ENCODE assay signal across 20 cellular contexts in genomic region chr2:12733846-12734245, GRCh38. TPM values are rescaled to one million over a fixed set of nuclear protein-coding genes. Genes with fewer than 3 reads are reported as not detected.
DNase-seq lines count a peak whose midpoint lies in the region; ATAC-seq, FAIRE-seq and TF ChIP-seq lines count a peak whose summit lies in the region.
"Had no signal": no experiment of that assay in that cellular context is flagged by ENCODE, and none has a peak within 500 bp of the region (broad histone marks: within the 10 kb centered on the region; RNA-seq: fewer than 3 reads in every experiment).

No MANE protein-coding gene starts in this region.

- BruUV-seq in HepG2 (replicated peaks; lab: Mats Ljungman, UMichigan): no TSS peak

- H3K4me3 Mint-ChIP-seq in activated CD8-positive, alpha-beta T cell treated with anti-CD3 and anti-CD28 coated beads, Interleukin-2, amount 10 ng/mL, durations not matched to agents 7 days and 5 days: no peak overlapping the region
- H3K4me3 Mint-ChIP-seq: activated CD4-positive, alpha-beta memory T cell treated with anti-CD3 and anti-CD28 coated beads, Interleukin-2, amount 10 ng/mL, durations not matched to agents 7 days and 5 days; activated naive CD4-positive, alpha-beta T cell treated with anti-CD3 and anti-CD28 coated beads for 36 hours; central memory CD8-positive, alpha-beta T cell; nephron; type B pancreatic cell had no signal

- TF ChIP-seq RAD21 in liver (IDR thresholded peaks at IDR 0.05) (peak in 1 of 2 donors; percentile 28), HepG2 (CRISPR knock-in tag; IDR thresholded peaks at IDR 0.05) (no peak)

- H3K36me3 Mint-ChIP-seq in activated CD8-positive, alpha-beta T cell treated with anti-CD3 and anti-CD28 coated beads, Interleukin-2, amount 10 ng/mL, durations not matched to agents 7 days and 5 days (ENCODE audit: low read depth): peaks cover 75% of the 10 kb centered on the region

- H3K9me3 Mint-ChIP-seq in activated CD8-positive, alpha-beta T cell treated with anti-CD3 and anti-CD28 coated beads, Interleukin-2, amount 10 ng/mL, durations not matched to agents 7 days and 5 days (ENCODE audit: insufficient read depth): no peaks in the 10 kb centered on the region
- H3K9me3 Mint-ChIP-seq: activated CD4-positive, alpha-beta memory T cell treated with anti-CD3 and anti-CD28 coated beads, Interleukin-2, amount 10 ng/mL, durations not matched to agents 7 days and 5 days; activated naive CD4-positive, alpha-beta T cell treated with anti-CD3 and anti-CD28 coated beads for 36 hours; central memory CD8-positive, alpha-beta T cell; nephron; type B pancreatic cell had no signal

- no peak for TF ChIP-seq POLR2A in HepG2 (IDR thresholded peaks at IDR 0.05; ENCODE audit: insufficient read depth in 1 of 2, low read depth in 2 of 2, low read length in 2 of 2)
- no peak for TF ChIP-seq POLR2A in esophagus squamous epithelium (IDR thresholded peaks at IDR 0.05)

- ATAC-seq in HepG2 (no peak), GM19463 (IDR thresholded peaks at IDR 0.05; ENCODE audit: unreplicated experiment) (no peak)
- ATAC-seq in activated CD8-positive, alpha-beta T cell treated with anti-CD3 and anti-CD28 coated beads, Interleukin-2, amount 10 ng/mL, durations not matched to agents 7 days and 5 days: no peak
- ATAC-seq: Panc1 had no signal

- no peak overlapping the region for H2AFZ ChIP-seq in HepG2 (ENCODE audit: low read length)
- H2AFZ ChIP-seq: GM23248 had no signal

- intact Hi-C loops in HepG2 (cut with micrococcal nuclease; ENCODE audit: unreplicated experiment) (no loop called here), esophagus squamous epithelium (cut with DNase I) (no loop called here)

- no peak overlapping the region for H3K9ac ChIP-seq in liver (ENCODE audit: low read depth in 1 of 2, low read length in 2 of 2)
- H3K9ac ChIP-seq in HepG2 (ENCODE audit: insufficient read depth, low read depth, low read length): no peak overlapping the region
- H3K9ac ChIP-seq in mucosa of stomach (ENCODE audit: low read length): peak overlapping the region; percentile 5
- H3K9ac ChIP-seq: GM23248 had no signal

- in situ Hi-C loops in HepG2 (cut with HindIII; ENCODE audit: extremely low pct_ligation_motif_present, low pct_unique_long_range_greater_than_20kb): no loop called here

- H3K27ac ChIP-seq in liver (ENCODE audit: low read depth in 1 of 2, low read length in 2 of 2) (peak overlapping the region; percentile 4 to 72), HepG2 (ENCODE audit: extremely low read length, insufficient read depth, low read length) (no peak overlapping the region), esophagus squamous epithelium (peak overlapping the region; percentile 25 to 59 (median 54))
- H3K27ac ChIP-seq: GM23248 had no signal

- H3K4me3 ChIP-seq in liver (ENCODE audit: low read depth in 1 of 3, low read length in 3 of 3) (no peak overlapping the region), HepG2 (replicated peaks in 1 of 3; ENCODE audit: insufficient read depth in 1 of 3, low read depth in 2 of 3, low read length in 3 of 3) (no peak overlapping the region), esophagus squamous epithelium (no peak overlapping the region), mucosa of stomach (ENCODE audit: low read length) (no peak overlapping the region)
- H3K4me3 ChIP-seq: GM23248 had no signal

- H3K4me1 Mint-ChIP-seq in activated CD8-positive, alpha-beta T cell treated with anti-CD3 and anti-CD28 coated beads, Interleukin-2, amount 10 ng/mL, durations not matched to agents 7 days and 5 days (ENCODE audit: low read depth): peaks cover 50% of the 10 kb centered on the region

- H3K27ac Mint-ChIP-seq in activated CD8-positive, alpha-beta T cell treated with anti-CD3 and anti-CD28 coated beads, Interleukin-2, amount 10 ng/mL, durations not matched to agents 7 days and 5 days: no peak overlapping the region
- H3K27ac Mint-ChIP-seq: activated CD4-positive, alpha-beta memory T cell treated with anti-CD3 and anti-CD28 coated beads, Interleukin-2, amount 10 ng/mL, durations not matched to agents 7 days and 5 days; activated naive CD4-positive, alpha-beta T cell treated with anti-CD3 and anti-CD28 coated beads for 36 hours; type B pancreatic cell had no signal

- H4K20me1 ChIP-seq in HepG2 (ENCODE audit: insufficient read depth, low read length): no peaks in the 10 kb centered on the region

- no peak overlapping the region for H3K4me2 ChIP-seq in HepG2 (ENCODE audit: low read depth, low read length)

- no peak for TF ChIP-seq EP300 in HepG2 (IDR thresholded peaks at IDR 0.05; ENCODE audit: low read depth in 2 of 2, low read length in 2 of 2)
- TF ChIP-seq EP300 in HepG2 (CRISPR knock-in tag; IDR thresholded peaks at IDR 0.05; ENCODE audit: borderline replicate concordance): no peak

- H3K36me3 ChIP-seq in liver (ENCODE audit: control insufficient read depth in 4 of 4, insufficient read depth in 3 of 4, low read depth in 1 of 4, low read length in 3 of 4) (no peaks in the 10 kb centered on the region), HepG2 (replicated peaks in 1 of 2; ENCODE audit: control insufficient read depth in 1 of 2, insufficient read depth in 2 of 2, low read length in 2 of 2) (no peaks in the 10 kb centered on the region), esophagus squamous epithelium (peaks cover 0 to 62% (median 0%) of the 10 kb centered on the region in 3 donors), mucosa of stomach (ENCODE audit: control insufficient read depth, insufficient read depth, low read length) (peaks cover 6% of the 10 kb centered on the region)

- H3K4me1 ChIP-seq in liver (ENCODE audit: control insufficient read depth in 4 of 4, insufficient read depth in 4 of 4, low read length in 3 of 4) (peaks cover 7 to 21% (median 13%) of the 10 kb centered on the region in 4 donors), HepG2 (ENCODE audit: insufficient read depth, low read length) (peaks cover 6% of the 10 kb centered on the region; the same call in 1 of the 2 replicates), esophagus squamous epithelium (peaks cover 13 to 51% (median 27%) of the 10 kb centered on the region in 3 donors), mucosa of stomach (ENCODE audit: control insufficient read depth, insufficient read depth, low read length) (peaks cover 17% of the 10 kb centered on the region)

- H3K27me3 Mint-ChIP-seq in activated CD8-positive, alpha-beta T cell treated with anti-CD3 and anti-CD28 coated beads, Interleukin-2, amount 10 ng/mL, durations not matched to agents 7 days and 5 days (ENCODE audit: low read depth): no peaks in the 10 kb centered on the region
- H3K27me3 Mint-ChIP-seq: activated CD4-positive, alpha-beta memory T cell treated with anti-CD3 and anti-CD28 coated beads, Interleukin-2, amount 10 ng/mL, durations not matched to agents 7 days and 5 days; central memory CD8-positive, alpha-beta T cell; type B pancreatic cell had no signal

- no peaks in the 10 kb centered on the region for H3K79me2 ChIP-seq in HepG2 (ENCODE audit: insufficient read depth, low read length)

- POLR2A ChIA-PET in HepG2 (lab: Yijun Ruan, JAX): no interaction called here
- POLR2A ChIA-PET in activated CD8-positive, alpha-beta T cell treated with anti-CD3 and anti-CD28 coated beads, Interleukin-2, amount 10 ng/mL, durations not matched to agents 7 days and 5 days (lab: Charles Lee): no interaction called here

- H3K27me3 ChIP-seq in liver (ENCODE audit: control insufficient read depth in 4 of 4, insufficient read depth in 4 of 4, low read length in 3 of 4) (no peaks in the 10 kb centered on the region), HepG2 (ENCODE audit: control insufficient read depth in 1 of 2, insufficient read depth in 2 of 2, low read length in 2 of 2) (no peaks in the 10 kb centered on the region), esophagus squamous epithelium (no peaks in the 10 kb centered on the region), mucosa of stomach (ENCODE audit: control insufficient read depth, insufficient read depth, low read length) (no peaks in the 10 kb centered on the region)

- no peak for TF ChIP-seq CTCF in liver (IDR thresholded peaks at IDR 0.05; ENCODE audit: low read depth, low read length, missing input control)
- no peak for TF ChIP-seq CTCF in HepG2 (CRISPR knock-in tag; IDR thresholded peaks at IDR 0.05)
- no peak for TF ChIP-seq CTCF in esophagus squamous epithelium (IDR thresholded peaks at IDR 0.05)

- CTCF ChIA-PET in HepG2 (lab: Yijun Ruan, JAX; ENCODE audit: low intra/inter-chr PET ratio, low total read pairs): no interaction called here
- CTCF ChIA-PET in activated CD8-positive, alpha-beta T cell treated with anti-CD3 and anti-CD28 coated beads, Interleukin-2, amount 10 ng/mL, durations not matched to agents 7 days and 5 days (lab: Charles Lee): interaction anchor here (0.7 to 1.1 kb wide), 2 partner anchors 11 to 198 kb away, joined by 3 read pairs; no protein-coding TSS in a partner anchor

- no peak for FAIRE-seq in HepG2 (lab: Jason Lieb, UNC)

- DNase-seq in HepG2 (ENCODE audit: low spot score) (no peak), esophagus squamous epithelium (lab: John Stamatoyannopoulos, UW) (no peak), foreskin melanocyte (no peak), NCI-H524 (lab: John Stamatoyannopoulos, UW) (no peak)
- DNase-seq in activated CD8-positive, alpha-beta T cell treated with anti-CD3 and anti-CD28 coated beads, Interleukin-2, amount 10 ng/mL, durations not matched to agents 7 days and 5 days: no peak
- DNase-seq: ACHN; activated CD4-positive, alpha-beta memory T cell treated with anti-CD3 and anti-CD28 coated beads, Interleukin-2, amount 10 ng/mL, durations not matched to agents 7 days and 5 days; activated naive CD4-positive, alpha-beta T cell treated with anti-CD3 and anti-CD28 coated beads for 36 hours; DMS79 treated with DMSO at 0.1 percent for 48 hours; GM23248; Karpas-422; NCI-H2107; T1000 had no signal

- 31% methylated on average over 7 of the region's 7 CpGs for WGBS in liver
- 38% methylated on average over 5 of the region's 7 CpGs for WGBS in HepG2 (ENCODE audit: low lambda C conversion rate)
- 40 to 42% methylated on average over 1 to 7 of the region's 7 CpGs for WGBS in esophagus squamous epithelium, 2 donors

- H3K9me3 ChIP-seq in liver (ENCODE audit: control insufficient read depth in 4 of 4, low read length in 3 of 4) (no peaks in the 10 kb centered on the region), HepG2 (ENCODE audit: low read length) (no peaks in the 10 kb centered on the region), esophagus squamous epithelium (no peaks in the 10 kb centered on the region), mucosa of stomach (ENCODE audit: control insufficient read depth, low read length) (no peaks in the 10 kb centered on the region)

RNA-seq across cellular contexts. Expression of gene TRIB2, which starts 17.1 kb away (rescaled TPM):
- 10 to 100 TPM; 15.7 to 27.8 TPM for total RNA-seq in liver
- polyA plus RNA-seq in liver: 1 to 10 TPM; 6.7 to 9.0 TPM
- total RNA-seq in HepG2 (2016; rRNA removed; fragmentation: Illumina TruSeq; extraction: Trizol): 1.3 and 2.3 TPM in 2 replicates
- total RNA-seq in HepG2 (2016; cell fraction: cytosol; rRNA removed; fragmentation: Illumina TruSeq; extraction: Trizol; ENCODE audit: low read depth): 0.26 and 0.61 TPM in 2 replicates
- 1.2 and 1.3 TPM in 2 replicates for total RNA-seq in HepG2 (2016; cell fraction: insoluble cytoplasmic fraction; rRNA removed; fragmentation: Illumina TruSeq; extraction: Trizol)
- 0.77 and 1.2 TPM in 2 replicates for total RNA-seq in HepG2 (2016; cell fraction: membrane; rRNA removed; fragmentation: Illumina TruSeq; extraction: Trizol)
- 1.6 and 3.2 TPM in 2 replicates for total RNA-seq in HepG2 (2016; cell fraction: nucleus; rRNA removed; fragmentation: Illumina TruSeq; extraction: Trizol)
- 0.68 and 1.1 TPM in 2 replicates for polyA plus RNA-seq in HepG2 (2011; rRNA removed)
- 0.67 and 0.88 TPM in 2 replicates for polyA plus RNA-seq in HepG2 (2011; cell fraction: cytosol; rRNA removed)
- 3.9 and 4.0 TPM in 2 replicates for polyA plus RNA-seq in HepG2 (2011; cell fraction: nucleus; rRNA removed)
- 1.4 and 2.5 TPM in 2 replicates for polyA plus RNA-seq in HepG2 (2012)
- 0.32 and 0.33 TPM in 2 replicates for polyA plus RNA-seq in HepG2 (2016; cell fraction: cytosol; fragmentation: Illumina TruSeq; extraction: Trizol; ENCODE audit: low read depth)
- polyA plus RNA-seq in HepG2 (2016; cell fraction: insoluble cytoplasmic fraction; fragmentation: Illumina TruSeq; extraction: Trizol; ENCODE audit: low read depth): 1.0 and 1.4 TPM in 2 replicates
- polyA plus RNA-seq in HepG2 (2016; cell fraction: membrane; fragmentation: Illumina TruSeq; extraction: Trizol; ENCODE audit: low read depth): 1.3 TPM in 2 replicates
- 4.2 and 4.5 TPM in 2 replicates for polyA plus RNA-seq in HepG2 (2016; cell fraction: nucleus; fragmentation: Illumina TruSeq; extraction: Trizol; ENCODE audit: insufficient read depth, low read depth)
- 1.1 TPM in 1 of 2 replicates, not detected in the other for polyA minus RNA-seq in HepG2 (2011; rRNA and poly(A)+ RNA removed; ENCODE audit: low replicate concordance)
- 0.49 and 0.62 TPM in 2 replicates for polyA minus RNA-seq in HepG2 (2011; cell fraction: cytosol; rRNA and poly(A)+ RNA removed)
- 3.2 and 4.1 TPM in 2 replicates for polyA minus RNA-seq in HepG2 (2011; cell fraction: nucleus; rRNA and poly(A)+ RNA removed)
- total RNA-seq in esophagus squamous epithelium: 10 to 100 TPM in 3 of 4 donors, 1 to 10 TPM in 1; 9.8 to 42.2 (median 32.4) TPM
- total RNA-seq in activated CD8-positive, alpha-beta T cell treated with anti-CD3 and anti-CD28 coated beads, Interleukin-2, amount 10 ng/mL, durations not matched to agents 7 days and 5 days: 10 to 100 TPM; 52.7 to 57.7 TPM
